Comparison of ENCODE assay signal across 12 cellular contexts in the genomic region with DNA sequence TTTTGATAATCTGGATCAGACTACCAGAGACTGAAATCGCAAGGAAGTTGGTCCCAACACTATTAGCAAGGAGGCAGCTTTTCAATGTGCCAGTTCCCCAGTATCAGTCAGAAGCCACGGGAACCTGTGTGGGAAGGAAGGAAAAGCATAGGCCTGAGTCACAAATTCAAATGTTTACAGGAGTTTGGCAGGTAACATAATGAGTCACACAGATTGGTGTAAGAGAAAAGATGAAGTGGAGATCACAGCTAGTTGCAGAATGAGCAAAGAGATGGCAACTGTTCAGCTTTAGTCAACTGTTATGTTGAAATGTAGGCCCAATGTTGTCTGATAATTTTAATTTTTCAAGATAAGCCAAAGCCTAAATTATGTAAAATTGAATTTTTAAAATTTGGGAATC. TPM values are rescaled to one million over a fixed set of nuclear protein-coding genes. Genes with fewer than 3 reads are reported as not detected.
A peak's percentile ranks its signal among the peaks of the same experiment; 100 is the strongest.
DNase-seq lines count a peak whose midpoint lies in the region; ATAC-seq lines count a peak whose summit lies in the region.
"Had no signal": no experiment of that assay in that cellular context is flagged by ENCODE, and none has a peak within 500 bp of the region (broad histone marks: within the 10 kb centered on the region; RNA-seq: fewer than 3 reads in every experiment).

No MANE protein-coding gene starts in this region.

- ATAC-seq in GM18517 (IDR thresholded peaks at IDR 0.05; ENCODE audit: unreplicated experiment), result no peak
- ATAC-seq: left ventricle myocardium superior had no signal

- peak overlapping the region; percentile 79 for H3K27ac ChIP-seq in epithelial cell of prostate
- H3K27ac ChIP-seq: 22Rv1 had no signal

- peak; percentile 58 for DNase-seq in DMS53 (lab: John Stamatoyannopoulos, UW)
- DNase-seq in DMS53 treated with DMSO at 0.1 percent for 48 hours (lab: John Stamatoyannopoulos, UW; ENCODE audit: unreplicated experiment), result no peak
- peak; percentile 39 for DNase-seq in LHCN-M2 (ENCODE audit: low read depth)
- DNase-seq in epithelial cell of prostate (ENCODE audit: low read depth, low spot score), result peak; percentile 83
- DNase-seq in putamen (ENCODE audit: low spot score), result peak; percentile 26
- DNase-seq in COR-L47 (lab: John Stamatoyannopoulos, UW), result no peak
- no peak for DNase-seq in KG1 (lab: John Stamatoyannopoulos, UW)
- DNase-seq: aorta, left ventricle myocardium superior, NCI-H2171 had no signal

RNA-seq across cellular contexts. Expression of gene ITGA2B, which starts 28.1 kb away (rescaled TPM):
- total RNA-seq in LHCN-M2 (2014; rRNA removed), result 0.40 TPM in 1 of 2 replicates, not detected in the other
- polyA plus RNA-seq in LHCN-M2 (2012), result 0.12 TPM

RNA-seq across cellular contexts. Expression of gene FAM171A2, which starts 53.9 kb away (rescaled TPM):
- total RNA-seq in LHCN-M2 (2014; rRNA removed), result 9.6 and 9.7 TPM in 2 replicates
- 4.8 TPM for polyA plus RNA-seq in LHCN-M2 (2012)

Comparison
In these comparisons a context has a peak if more than half of its experiments do, and no peak if none do; other contexts are left out.
1. DNase-seq: peak in DMS53 (single experiment), LHCN-M2 (single experiment), epithelial cell of prostate (single experiment) and putamen (single experiment); none in DMS53 treated with DMSO at 0.1 percent for 48 hours (single experiment), COR-L47 (single experiment) and KG1 (single experiment).